ENCODE assay signal across 8 cellular contexts in genomic region chr2:171893824-171894611, GRCh38. TPM values are rescaled to one million over a fixed set of nuclear protein-coding genes. Genes with fewer than 3 reads are reported as not detected.
DNase-seq lines count a peak whose midpoint lies in the region; ATAC-seq and TF ChIP-seq lines count a peak whose summit lies in the region.

Gene SLC25A12 (minus strand): TSS chr2:171894244. CDS start chr2:171894214, 30 bp downstream.

- H3K9me2 ChIP-seq in PC-3 (replicated peaks; ENCODE audit: low read length) = no peaks in the 10 kb centered on the region

- peaks cover 5% of the 10 kb centered on the region; the same call in 1 of the 2 replicates for H3K36me3 ChIP-seq in HUES48 (ENCODE audit: control insufficient read depth, insufficient read depth, low read length)
- H3K36me3 ChIP-seq in PC-3 (ENCODE audit: low read depth, low read length) = no peaks in the 10 kb centered on the region
- H3K36me3 ChIP-seq in mucosa of descending colon (ENCODE audit: low read depth) = no peaks in the 10 kb centered on the region

- H3K4me1 Mint-ChIP-seq in Calu3 (ENCODE audit: low read depth, unreplicated experiment) = peaks cover 14% of the 10 kb centered on the region

- intact Hi-C loops in Calu3 (cut with micrococcal nuclease; ENCODE audit: unreplicated experiment) = loop anchor here (1.0 kb wide), 1 partner anchor 209 kb away; no protein-coding TSS in a partner anchor
- intact Hi-C loops in PC-3 (cut with micrococcal nuclease) = loop anchor here (2.0 kb wide), 1 partner anchor 29 kb away; the partner anchor contains the start of gene HAT1
- intact Hi-C loops in mucosa of descending colon (cut with DNase I, micrococcal nuclease) = no loop called here

- peak within 1 kb of the TSS; percentile 82 for H3K4me3 ChIP-seq in HUES48 (ENCODE audit: low read depth, low read length)
- peak within 1 kb of the TSS; percentile 99 for H3K4me3 ChIP-seq in PC-3 (ENCODE audit: low read length)
- peak within 1 kb of the TSS; percentile 99 for H3K4me3 ChIP-seq in epithelial cell of proximal tubule (ENCODE audit: low read depth, low read length)
- H3K4me3 ChIP-seq in mucosa of descending colon = peak within 1 kb of the TSS; percentile 69

- H3K9ac ChIP-seq in HUES48 (ENCODE audit: low read depth, low read length) (peak within 1 kb of the TSS; percentile 83), PC-3 (ENCODE audit: low read length) (peak within 1 kb of the TSS; percentile 78)

- no peaks in the 10 kb centered on the region for H3K27me3 ChIP-seq in HUES48 (ENCODE audit: control insufficient read depth, insufficient read depth, low read length)
- no peaks in the 10 kb centered on the region for H3K27me3 ChIP-seq in PC-3 (ENCODE audit: low read length)

- H3K9me3 ChIP-seq in HUES48 (ENCODE audit: control insufficient read depth, insufficient read depth, low read length) = peaks cover 8% of the 10 kb centered on the region
- no peaks in the 10 kb centered on the region for H3K9me3 ChIP-seq in PC-3 (ENCODE audit: low read length)
- no peaks in the 10 kb centered on the region for H3K9me3 ChIP-seq in mucosa of descending colon

- peaks cover 10% of the 10 kb centered on the region for H3K4me1 ChIP-seq in HUES48 (ENCODE audit: control insufficient read depth, insufficient read depth, low read length)
- H3K4me1 ChIP-seq in PC-3 (ENCODE audit: insufficient read depth, low read length) = peaks cover 12% of the 10 kb centered on the region
- H3K4me1 ChIP-seq in mucosa of descending colon (ENCODE audit: low read depth) = peaks cover 6% of the 10 kb centered on the region

- no peaks in the 10 kb centered on the region for H3K27me3 Mint-ChIP-seq in Calu3 (ENCODE audit: unreplicated experiment)

- BruUV-seq in Calu3 (replicated peaks; lab: Mats Ljungman, UMichigan) = no TSS peak
- no TSS peak for BruUV-seq in PC-3 (replicated peaks; lab: Mats Ljungman, UMichigan)

- H3K27ac Mint-ChIP-seq in Calu3 (ENCODE audit: unreplicated experiment) = peak within 1 kb of the TSS; percentile 14

- H3K79me2 ChIP-seq in PC-3 (ENCODE audit: low read length) = peaks cover 15% of the 10 kb centered on the region

- no peaks in the 10 kb centered on the region for H3F3A ChIP-seq in PC-3 (ENCODE audit: low read length, unreplicated experiment)

- H3K4me2 ChIP-seq in PC-3 (ENCODE audit: low read length) = peak within 1 kb of the TSS; percentile 90

- peak within 1 kb of the TSS; percentile 89 for H3K4me3 Mint-ChIP-seq in Calu3 (ENCODE audit: low read depth, unreplicated experiment)

- H4K20me1 ChIP-seq in PC-3 (ENCODE audit: low read length) = no peaks in the 10 kb centered on the region

- H2AFZ ChIP-seq in PC-3 (ENCODE audit: low read length) = peak within 1 kb of the TSS; percentile 99

- TF ChIP-seq CTCF in Calu3 (IDR thresholded peaks at IDR 0.05; ENCODE audit: unreplicated experiment) = no peak
- no peak for TF ChIP-seq CTCF in PC-3 (conservative IDR thresholded peaks at IDR 0.05; ENCODE audit: low read depth, low read length)
- TF ChIP-seq CTCF in epithelial cell of proximal tubule (conservative IDR thresholded peaks at IDR 0.05; ENCODE audit: low read depth, low read length) = no peak
- no peak for TF ChIP-seq CTCF in mucosa of descending colon (IDR thresholded peaks at IDR 0.05)

- H3K9me3 Mint-ChIP-seq in Calu3 (ENCODE audit: low read depth, unreplicated experiment) = no peaks in the 10 kb centered on the region

- peak within 1 kb of the TSS; percentile 85 for H3K27ac ChIP-seq in HUES48 (ENCODE audit: low read depth, low read length)
- peak within 1 kb of the TSS; percentile 28 for H3K27ac ChIP-seq in PC-3 (ENCODE audit: low read length)

- ATAC-seq in GM21390 (IDR thresholded peaks at IDR 0.05; ENCODE audit: unreplicated experiment) (peak; percentile 93), PC-3 (peak; percentile 93), mucosa of descending colon (peak; percentile 100)

- CTCF ChIA-PET in Calu3 (lab: Charles Lee) = interaction anchor here (0.6 kb wide), 2 partner anchors 146 to 592 kb away, joined by 3 to 6 read pairs; no protein-coding TSS in a partner anchor
- CTCF ChIA-PET in PC-3 (lab: Charles Lee) = interaction anchor here (0.7 to 1.3 kb wide), 2 partner anchors 220 to 233 kb away, joined by 3 read pairs; no protein-coding TSS in a partner anchor

- DNase-seq in Calu3 (peak; percentile 83), PC-3 (peak; percentile 87), activated T-cell treated with anti-CD3 and anti-CD28 coated beads for 4 hours (peak; percentile 60), epithelial cell of proximal tubule (ENCODE audit: low read depth) (peak; percentile 18), mucosa of descending colon (peak; percentile 87 to 89 (median 89))
- peak; percentile 21 to 44 for DNase-seq in stimulated activated CD8-positive, alpha-beta memory T cell treated with anti-CD3 and anti-CD28 coated beads, Interleukin-4, amount 100 ng/mL, for 1 hour (ENCODE audit: low read depth in 2 of 2, low spot score in 1 of 2)

- POLR2A ChIA-PET in PC-3 (lab: Charles Lee; ENCODE audit: unreplicated experiment) = no interaction called here

- H3K36me3 Mint-ChIP-seq in Calu3 (ENCODE audit: insufficient read depth, unreplicated experiment) = peaks cover 18% of the 10 kb centered on the region

RNA-seq across cellular contexts. Expression of gene SLC25A12, which starts in this region (rescaled TPM):
- 11.9 and 17.8 TPM in 2 replicates for total RNA-seq in Calu3 (2022)
- total RNA-seq in PC-3 (2014; rRNA removed) = 18.4 and 21.4 TPM in 2 replicates
- total RNA-seq in epithelial cell of proximal tubule = 8.6 and 12.4 TPM in 2 replicates
- 10 to 100 TPM; 19.9 to 44.2 (median 22.3) TPM for total RNA-seq in mucosa of descending colon

Comparison
In these comparisons a context has a peak if more than half of its experiments do, and no peak if none do; other contexts are left out.
1. Peak in every context shown above with its lines: DNase-seq, ATAC-seq, H3K4me3 ChIP-seq and H3K27ac ChIP-seq.
2. DNase-seq: peak in every context shown above with its lines; median percentile 89 in mucosa of descending colon; 87 in PC-3; 83 in Calu3; 60 in activated T-cell treated with anti-CD3 and anti-CD28 coated beads for 4 hours; 32 in stimulated activated CD8-positive, alpha-beta memory T cell treated with anti-CD3 and anti-CD28 coated beads, Interleukin-4, amount 100 ng/mL, for 1 hour; 18 in epithelial cell of proximal tubule.
3. intact Hi-C loops: an anchor here in Calu3 (1.0 kb wide) and PC-3 (2.0 kb wide); none called in mucosa of descending colon.